Comparison of ENCODE assay signal across 1 cellular context in genomic region chr15:78872972-78873795, GRCh38.
TF ChIP-seq lines count a peak whose summit lies in the region.

No MANE protein-coding gene starts in this region.

TF ChIP-seq in HepG2, 621 proteins besides CTCF, POLR2A, EP300 and RAD21 (continued from another document and continues in another):
- TF ChIP-seq PRDM10 (CRISPR knock-in tag; IDR thresholded peaks at IDR 0.05; ENCODE audit: low read depth) = 0 out of 2 replicates have a peak, but pooled peaks have one; percentile 33
- no peak for TF ChIP-seq CAMTA2 (CRISPR knock-in tag; IDR thresholded peaks at IDR 0.05; ENCODE audit: borderline replicate concordance)
- TF ChIP-seq ATF5 (CRISPR knock-in tag; IDR thresholded peaks at IDR 0.05; ENCODE audit: low read depth) = no peak
- TF ChIP-seq ZNF362 (CRISPR knock-in tag; IDR thresholded peaks at IDR 0.05; ENCODE audit: borderline replicate concordance) = peak; percentile 95
- peak; percentile 64 for TF ChIP-seq AGO1 (IDR thresholded peaks at IDR 0.05; ENCODE audit: low read depth, low read length, poor library complexity, severe bottlenecking)
- no peak for TF ChIP-seq RFX3 (CRISPR knock-in tag; IDR thresholded peaks at IDR 0.05)
- no peak for TF ChIP-seq ZNF260 (CRISPR knock-in tag; IDR thresholded peaks at IDR 0.05; ENCODE audit: borderline replicate concordance, low read depth)
- TF ChIP-seq CBFB (CRISPR knock-in tag; IDR thresholded peaks at IDR 0.05) = no peak
- no peak for TF ChIP-seq PCBP2 (optimal IDR thresholded peaks at IDR 0.05; ENCODE audit: low read depth, low read length, poor library complexity, severe bottlenecking)
- TF ChIP-seq TBL1XR1 (IDR thresholded peaks at IDR 0.05; ENCODE audit: borderline replicate concordance, low read length, partially characterized antibody) = no peak
- no peak for TF ChIP-seq ZNF318 (CRISPR knock-in tag; IDR thresholded peaks at IDR 0.05)
- no peak for TF ChIP-seq ZNF879 (CRISPR knock-in tag; IDR thresholded peaks at IDR 0.05)
- no peak; the same call in 1 of the 2 replicates for TF ChIP-seq ZNF709 (CRISPR knock-in tag; IDR thresholded peaks at IDR 0.05)
- TF ChIP-seq ZNF18 (CRISPR knock-in tag; IDR thresholded peaks at IDR 0.05; ENCODE audit: insufficient replicate concordance) = no peak
- no peak for TF ChIP-seq CHD4 (IDR thresholded peaks at IDR 0.05; ENCODE audit: borderline replicate concordance, low read length)
- no peak for TF ChIP-seq GLMP (CRISPR knock-in tag; IDR thresholded peaks at IDR 0.05; ENCODE audit: borderline replicate concordance)
- no peak for TF ChIP-seq CENPT (CRISPR knock-in tag; IDR thresholded peaks at IDR 0.05; ENCODE audit: low read depth)
- TF ChIP-seq TFAP4 (IDR thresholded peaks at IDR 0.05; ENCODE audit: borderline replicate concordance, low read depth) = peak; percentile 52; the same call in 1 of the 2 replicates
- 0 out of 2 replicates have a peak, but pooled peaks have one; percentile 16 for TF ChIP-seq ZNF563 (CRISPR knock-in tag; IDR thresholded peaks at IDR 0.05)
- TF ChIP-seq IRF2 (CRISPR knock-in tag; IDR thresholded peaks at IDR 0.05) = peak; percentile 66; the same call in 1 of the 2 replicates
- TF ChIP-seq ZSCAN30 (CRISPR knock-in tag; IDR thresholded peaks at IDR 0.05) = no peak
- no peak for TF ChIP-seq REST (IDR thresholded peaks at IDR 0.05; ENCODE audit: borderline replicate concordance in 1 of 2, low read depth in 1 of 2, low read length in 2 of 2)
- no peak for TF ChIP-seq ZNF335 (CRISPR knock-in tag; IDR thresholded peaks at IDR 0.05)
- TF ChIP-seq KDM2A (CRISPR knock-in tag; IDR thresholded peaks at IDR 0.05; ENCODE audit: borderline replicate concordance, low read depth) = peak; percentile 58; the same call in 1 of the 2 replicates
- no peak for TF ChIP-seq LRRFIP1 (CRISPR knock-in tag; conservative IDR thresholded peaks at IDR 0.05)
- TF ChIP-seq DR1 (CRISPR knock-in tag; IDR thresholded peaks at IDR 0.05) = no peak
- TF ChIP-seq ZNF7 (CRISPR knock-in tag; IDR thresholded peaks at IDR 0.05) = no peak
